ENCODE assay signal across 26 cellular contexts in genomic region chr1:156428772-156429288, GRCh38. TPM values are rescaled to one million over a fixed set of nuclear protein-coding genes. Genes with fewer than 3 reads are reported as not detected.
A peak's percentile ranks its signal among the peaks of the same experiment; 100 is the strongest.
DNase-seq lines count a peak whose midpoint lies in the region; ATAC-seq, FAIRE-seq and TF ChIP-seq lines count a peak whose summit lies in the region.
"Had no signal": no experiment of that assay in that cellular context is flagged by ENCODE, and none has a peak within 500 bp of the region (broad histone marks: within the 10 kb centered on the region; RNA-seq: fewer than 3 reads in every experiment).

No MANE protein-coding gene starts in this region.

- H3K9me3 Mint-ChIP-seq in CD14-positive monocyte = peaks cover 0 to 9% (median 4%) of the 10 kb centered on the region in 7 donors
- no peaks in the 10 kb centered on the region for H3K9me3 Mint-ChIP-seq in osteocyte (ENCODE audit: unreplicated experiment)
- H3K9me3 Mint-ChIP-seq: CD8-positive, alpha-beta T cell had no signal

- no peak overlapping the region for H2AK5ac ChIP-seq in H1 (ENCODE audit: low read depth, low read length)
- peak overlapping the region; percentile 65 for H2AK5ac ChIP-seq in mesendoderm (ENCODE audit: low read length)

- H4K91ac ChIP-seq in H1 (replicated peaks; ENCODE audit: insufficient read length, low read length) = no peak overlapping the region

- H3K27ac Mint-ChIP-seq in CD14-positive monocyte (no peak overlapping the region), osteocyte (ENCODE audit: unreplicated experiment) (no peak overlapping the region)
- H3K27ac Mint-ChIP-seq: CD8-positive, alpha-beta T cell had no signal

- TF ChIP-seq CTCF in CD14-positive monocyte (IDR thresholded peaks at IDR 0.05) = no peak
- no peak for TF ChIP-seq CTCF in WERI-Rb-1 (IDR thresholded peaks at IDR 0.05; ENCODE audit: low read depth, low read length)
- TF ChIP-seq CTCF in H1 (IDR thresholded peaks at IDR 0.05; ENCODE audit: control extremely low read depth in 1 of 3, insufficient read depth in 1 of 3, low read depth in 1 of 3, low read length in 3 of 3) = no peak
- TF ChIP-seq CTCF in osteocyte (IDR thresholded peaks at IDR 0.05) = no peak

- H3K36me3 ChIP-seq in WERI-Rb-1 = no peaks in the 10 kb centered on the region
- H3K36me3 ChIP-seq in H1 (ENCODE audit: control insufficient read depth in 2 of 4, insufficient read depth in 4 of 4, low read length in 3 of 4) = no peaks in the 10 kb centered on the region
- H3K36me3 ChIP-seq in mesendoderm (ENCODE audit: control insufficient read depth, insufficient read depth, low read length) = no peaks in the 10 kb centered on the region
- H3K36me3 ChIP-seq: BLaER1, Peyer's patch had no signal

- H2BK120ac ChIP-seq in H1 (replicated peaks; ENCODE audit: low read depth, low read length) (no peak overlapping the region), mesendoderm (ENCODE audit: low read depth, low read length) (peak overlapping the region; percentile 15)

- H3K4ac ChIP-seq in H1 (replicated peaks; ENCODE audit: insufficient read length, low read depth, low read length) (no peak overlapping the region), mesendoderm (ENCODE audit: low read depth, low read length) (peak overlapping the region; percentile 26)

- peaks cover 0 to 4% of the 10 kb centered on the region in 2 donors for H3K36me3 Mint-ChIP-seq in CD14-positive monocyte
- H3K36me3 Mint-ChIP-seq in osteocyte (ENCODE audit: unreplicated experiment) = no peaks in the 10 kb centered on the region
- H3K36me3 Mint-ChIP-seq: CD8-positive, alpha-beta T cell had no signal

- H3K27me3 Mint-ChIP-seq in CD14-positive monocyte (ENCODE audit: low read depth in 3 of 3) = peaks cover 96 to 99% (median 98%) of the 10 kb centered on the region in 3 donors
- peaks cover 96% of the 10 kb centered on the region for H3K27me3 Mint-ChIP-seq in osteocyte (ENCODE audit: unreplicated experiment)

- no peaks in the 10 kb centered on the region for H3K79me1 ChIP-seq in H1 (ENCODE audit: low read depth, low read length)
- peaks cover 9% of the 10 kb centered on the region for H3K79me1 ChIP-seq in mesendoderm (ENCODE audit: low read length)

- H3K23ac ChIP-seq in H1 (ENCODE audit: insufficient read length) (no peak overlapping the region), mesendoderm (ENCODE audit: low read length) (no peak overlapping the region)

- H3K14ac ChIP-seq in H1 (ENCODE audit: insufficient read length) = no peak overlapping the region

- H2AFZ ChIP-seq in H1 (ENCODE audit: low read length) = no peak overlapping the region

- peaks cover 97% of the 10 kb centered on the region for H3K27me3 ChIP-seq in WERI-Rb-1 (ENCODE audit: insufficient read depth, low read depth, severe bottlenecking)
- peaks cover 72 to 100% (median 97%) of the 10 kb centered on the region in 4 experiments for H3K27me3 ChIP-seq in H1 (replicated peaks in 1 of 4; ENCODE audit: control insufficient read depth in 3 of 4, extremely low read depth in 1 of 4, insufficient read depth in 3 of 4, low read length in 3 of 4)
- peaks cover 9% of the 10 kb centered on the region for H3K27me3 ChIP-seq in mesendoderm (ENCODE audit: insufficient read depth, low read length, poor library complexity)

- H2BK5ac ChIP-seq in H1 (ENCODE audit: low read depth, low read length) (no peak overlapping the region), mesendoderm (ENCODE audit: low read length) (peak overlapping the region; percentile 74)

- H3K18ac ChIP-seq in H1 (ENCODE audit: extremely low read depth, low read length) = no peak overlapping the region
- H3K18ac ChIP-seq in mesendoderm (ENCODE audit: low read length) = peak overlapping the region; percentile 81

- no peak for TF ChIP-seq RAD21 in H1 (IDR thresholded peaks at IDR 0.05 in 1 of 2, conservative IDR thresholded peaks at IDR 0.05 in 1 of 2; ENCODE audit: low read depth in 2 of 2, low read length in 2 of 2)

- no peak overlapping the region for H2BK15ac ChIP-seq in H1 (ENCODE audit: low read length)
- no peak overlapping the region for H2BK15ac ChIP-seq in mesendoderm (replicated peaks; ENCODE audit: low read depth)

- CTCF ChIA-PET in H1 (lab: Charles Lee; ENCODE audit: partially characterized antibody) = interaction anchor here (0.6 to 14.9 kb wide), 6 partner anchors 10 to 337 kb away, joined by 3 to 217 read pairs (median 39); no protein-coding TSS in a partner anchor

- H3K4me3 Mint-ChIP-seq in CD14-positive monocyte (peak overlapping the region in 1 of 2 donors; percentile 78), osteocyte (ENCODE audit: unreplicated experiment) (no peak overlapping the region)
- H3K4me3 Mint-ChIP-seq: CD8-positive, alpha-beta T cell had no signal

- no peak overlapping the region for H2BK12ac ChIP-seq in H1 (ENCODE audit: low read depth, low read length)

- H3K56ac ChIP-seq in H1 (replicated peaks; ENCODE audit: insufficient read length, low read depth, low read length) = no peak overlapping the region
- H3K56ac ChIP-seq in mesendoderm (ENCODE audit: low read length) = peak overlapping the region; percentile 88

- no peaks in the 10 kb centered on the region for H3K79me2 ChIP-seq in H1 (ENCODE audit: control insufficient read depth in 1 of 2, insufficient read depth in 2 of 2, low read length in 2 of 2)
- H3K79me2 ChIP-seq in mesendoderm (ENCODE audit: control insufficient read depth, insufficient read depth, low read length) = peaks cover 7% of the 10 kb centered on the region

- TF ChIP-seq POLR2A in H1 (IDR thresholded peaks at IDR 0.05; ENCODE audit: control extremely low read depth in 1 of 2, low read depth in 2 of 2, low read length in 2 of 2) = no peak

- H3K27ac ChIP-seq in WERI-Rb-1 (no peak overlapping the region), H1 (ENCODE audit: low read depth, low read length) (no peak overlapping the region), mesendoderm (ENCODE audit: low read depth, low read length) (peak overlapping the region; percentile 84)
- H3K27ac ChIP-seq: 22Rv1, BLaER1, HL-60, Peyer's patch had no signal

- POLR2A ChIA-PET in H1 (lab: Charles Lee; ENCODE audit: partially characterized antibody) = interaction anchor here (1.2 to 2.4 kb wide), 5 partner anchors 7 to 22 kb away, joined by 4 to 23 read pairs (median 9); no protein-coding TSS in a partner anchor

- DNase-seq in CD14-positive monocyte (ENCODE audit: low spot score) (peak; percentile 14), WERI-Rb-1 (peak; percentile 72), H1 (ENCODE audit: low read depth in 1 of 2, low spot score in 2 of 2) (no peak), mesendoderm (no peak), osteocyte (ENCODE audit: extremely low spot score, unreplicated experiment) (no peak)
- DNase-seq: ACHN; CD8-positive, alpha-beta T cell; KBM-7; MM.1S; NCI-H1048; NCI-H1417 treated with DMSO at 0.1 percent for 48 hours; NCI-H187; NCI-H2107; NCI-H510A; NCI-H748 treated with DMSO at 0.1 percent for 48 hours; Peyer's patch had no signal

- H4K8ac ChIP-seq in H1 (ENCODE audit: extremely low read depth, insufficient read depth, low read length) = no peak overlapping the region
- H4K8ac ChIP-seq in mesendoderm (ENCODE audit: low read depth, low read length) = no peak overlapping the region

- H3K9ac ChIP-seq in H1 (replicated peaks in 1 of 4; ENCODE audit: extremely low read depth in 1 of 4, low read depth in 3 of 4, low read length in 3 of 4) (no peak overlapping the region), mesendoderm (ENCODE audit: low read length) (peak overlapping the region; percentile 84)
- H3K9ac ChIP-seq: BLaER1 had no signal

- intact Hi-C loops in CD14-positive monocyte (cut with micrococcal nuclease) = no loop called here

- no peaks in the 10 kb centered on the region for H3K9me3 ChIP-seq in WERI-Rb-1 (ENCODE audit: severe bottlenecking)
- H3K9me3 ChIP-seq in H1 (ENCODE audit: insufficient read depth in 2 of 2, low read depth in 1 of 2, low read length in 1 of 2) = no peaks in the 10 kb centered on the region
- H3K9me3 ChIP-seq: BLaER1, Peyer's patch had no signal

- peaks cover 2 to 5% of the 10 kb centered on the region in 2 experiments for H4K20me1 ChIP-seq in H1 (replicated peaks in 1 of 2; ENCODE audit: control insufficient read depth in 1 of 2, insufficient read depth in 2 of 2, low read length in 2 of 2)

- ATAC-seq in GM19467 (IDR thresholded peaks at IDR 0.05; ENCODE audit: unreplicated experiment) = no peak
- ATAC-seq in HG02938 (IDR thresholded peaks at IDR 0.05; ENCODE audit: unreplicated experiment) = no peak
- ATAC-seq in HG02763 (IDR thresholded peaks at IDR 0.05; ENCODE audit: unreplicated experiment) = no peak
- ATAC-seq: CD8-positive, alpha-beta T cell had no signal

- H3K4me3 ChIP-seq in WERI-Rb-1 (ENCODE audit: low read depth, low read length) (no peak overlapping the region), H1 (ENCODE audit: extremely low read depth in 1 of 4, insufficient read depth in 2 of 4, low read depth in 3 of 4, low read length in 4 of 4) (peak overlapping the region in 1 of 4 experiments; percentile 42; a peak in 2 of 8 replicates), mesendoderm (ENCODE audit: low read length) (peak overlapping the region; percentile 51)
- H3K4me3 ChIP-seq: BLaER1, Peyer's patch had no signal

- H4K5ac ChIP-seq in H1 (ENCODE audit: insufficient read length, low read depth, low read length) = no peak overlapping the region
- no peak overlapping the region for H4K5ac ChIP-seq in mesendoderm (ENCODE audit: low read length)

- H3K23me2 ChIP-seq in H1 (ENCODE audit: low read depth, low read length) = peaks cover 5% of the 10 kb centered on the region; the same call in 1 of the 2 replicates

- H3K4me2 ChIP-seq in H1 (ENCODE audit: insufficient read depth in 1 of 2, low read depth in 2 of 2, low read length in 2 of 2) = peak overlapping the region; percentile 67 to 72; a peak in 3 of 4 replicates
- H3K4me2 ChIP-seq in mesendoderm (ENCODE audit: low read length) = peak overlapping the region; percentile 79
- H3K4me2 ChIP-seq: BLaER1 had no signal

- no peak overlapping the region for H2BK20ac ChIP-seq in H1 (ENCODE audit: low read length)

- H3K4me1 Mint-ChIP-seq in CD14-positive monocyte = no peaks in the 10 kb centered on the region
- no peaks in the 10 kb centered on the region for H3K4me1 Mint-ChIP-seq in osteocyte (ENCODE audit: unreplicated experiment)

- H3K4me1 ChIP-seq in H1 (replicated peaks in 1 of 4; ENCODE audit: control insufficient read depth in 3 of 4, insufficient read depth in 4 of 4, low read length in 3 of 4) (peaks cover 14 to 30% (median 16%) of the 10 kb centered on the region in 4 experiments), mesendoderm (ENCODE audit: control insufficient read depth, low read depth, low read length) (peaks cover 38% of the 10 kb centered on the region)
- H3K4me1 ChIP-seq: BLaER1, Peyer's patch had no signal

- 22% methylated on average over 4 of the region's 4 CpGs; no CpG with 5 or more reads in 1 of the 2 experiments for WGBS in H1 (ENCODE audit: extremely low coverage in 1 of 2, insufficient coverage in 1 of 2, insufficient read length in 1 of 2, insufficient replicate concordance in 2 of 2, low coverage in 1 of 2, low lambda C conversion rate in 2 of 2, missing lambda C conversion rate in 1 of 2), 2 experiments
- no CpG with 5 or more reads among the region's 4 CpGs for WGBS in mesendoderm (ENCODE audit: extremely low coverage, insufficient coverage, low lambda C conversion rate)

- no peak for TF ChIP-seq EP300 in H1 (IDR thresholded peaks at IDR 0.05; ENCODE audit: borderline replicate concordance in 1 of 2, low read depth in 2 of 2, low read length in 2 of 2)

- FAIRE-seq in H1 (lab: Jason Lieb, UNC) = no peak
- FAIRE-seq: G401.6, GM12892 had no signal

RNA-seq across cellular contexts. Expression of gene RHBG, which starts 59.8 kb away (rescaled TPM):
- polyA plus RNA-seq in CD14-positive monocyte = not detected
- 2.2 and 2.6 TPM in 2 replicates for total RNA-seq in H1 (2021; fragmentation: NEBNext Ultra II Directional; extraction: Animal tissue kit (Norgen Biotek cat#: 25700))
- polyA plus RNA-seq in H1 (2011; rRNA removed) = 2.7 and 3.1 TPM in 2 replicates
- polyA plus RNA-seq in H1 (2011; cell fraction: cytosol; rRNA removed) = 2.7 TPM
- polyA plus RNA-seq in H1 (2011; cell fraction: nucleus; rRNA removed) = 6.5 TPM
- polyA plus RNA-seq in H1 (2012, experiment 1 of 2) = 1.9 to 2.4 TPM (median 2.1 TPM) in 4 replicates
- polyA plus RNA-seq in H1 (2012, experiment 2 of 2) = 0.92 TPM
- polyA plus RNA-seq in H1 (2013, experiment 1 of 2) = 2.1 TPM
- polyA plus RNA-seq in H1 (2013, experiment 2 of 2) = 1.7 TPM
- 1.2 and 1.5 TPM in 2 replicates for polyA minus RNA-seq in H1 (2011; rRNA and poly(A)+ RNA removed)
- 2.1 TPM for polyA minus RNA-seq in H1 (2011; cell fraction: cytosol; rRNA and poly(A)+ RNA removed)
- 5.1 TPM for polyA minus RNA-seq in H1 (2011; cell fraction: nucleus; rRNA and poly(A)+ RNA removed)
- polyA plus RNA-seq in mesendoderm (2013, experiment 1 of 2) = 0.88 TPM
- 0.97 TPM for polyA plus RNA-seq in mesendoderm (2013, experiment 2 of 2)
- total RNA-seq in osteocyte = not detected in 2 replicates
- total RNA-seq: CD8-positive, alpha-beta T cell; HT-29; OCI-LY7 had no signal

Comparison
In these comparisons a context has a peak if more than half of its experiments do, and no peak if none do; other contexts are left out.
1. DNase-seq: peak in CD14-positive monocyte (single experiment) and WERI-Rb-1 (single experiment); none in H1 (0 of 2), mesendoderm (single experiment) and osteocyte (single experiment).